ENCODE assay signal across 13 cellular contexts in the genomic region with DNA sequence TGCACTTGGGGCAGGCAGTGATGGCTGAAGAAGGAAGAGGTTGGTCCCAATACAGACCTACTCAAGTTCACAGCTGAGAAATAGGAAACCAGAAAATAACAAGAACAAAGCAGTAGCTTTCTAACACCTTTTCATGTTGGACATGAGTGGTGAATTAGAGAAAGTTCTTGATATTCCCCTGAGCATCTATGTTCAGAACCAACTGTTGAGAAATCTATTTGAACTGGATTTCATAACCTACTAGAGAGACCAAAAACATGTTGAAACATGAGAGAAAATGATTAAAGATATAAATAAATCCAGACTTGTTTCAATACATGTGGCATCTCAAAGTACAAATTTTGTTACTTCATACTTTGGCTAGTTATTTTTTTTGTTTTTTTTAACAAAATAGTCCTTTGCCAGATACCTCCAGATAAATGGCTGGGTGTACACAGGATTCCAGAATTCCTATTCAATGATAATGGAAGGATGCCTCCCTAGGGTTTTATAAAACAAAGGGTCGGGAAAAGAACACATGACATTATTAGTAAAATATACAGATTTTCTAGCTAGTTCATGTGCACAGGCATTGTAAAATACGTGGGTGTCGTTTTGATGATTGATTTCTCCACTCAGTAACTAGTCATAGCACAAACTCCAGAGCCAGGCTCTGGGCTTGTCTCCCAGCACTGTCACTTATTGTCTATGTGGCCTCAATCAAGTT. TPM values are rescaled to one million over a fixed set of nuclear protein-coding genes. Genes with fewer than 3 reads are reported as not detected.
DNase-seq lines count a peak whose midpoint lies in the region; ATAC-seq and TF ChIP-seq lines count a peak whose summit lies in the region.
"Had no signal": no experiment of that assay in that cellular context is flagged by ENCODE, and none has a peak within 500 bp of the region (broad histone marks: within the 10 kb centered on the region; RNA-seq: fewer than 3 reads in every experiment).

No MANE protein-coding gene starts in this region.

- H3K9me3 ChIP-seq in right lobe of liver = no peaks in the 10 kb centered on the region
- no peaks in the 10 kb centered on the region for H3K9me3 ChIP-seq in aorta (ENCODE audit: control insufficient read depth, low read length)
- no peaks in the 10 kb centered on the region for H3K9me3 ChIP-seq in neural progenitor cell (ENCODE audit: low read depth)
- H3K9me3 ChIP-seq: thyroid gland had no signal

- H2AFZ ChIP-seq in neural progenitor cell (replicated peaks) = no peak overlapping the region

- H3K27ac ChIP-seq in right lobe of liver = peak overlapping the region; percentile 53 to 93 (median 90)
- no peak overlapping the region for H3K27ac ChIP-seq in aorta (ENCODE audit: low read depth in 1 of 2, low read length in 2 of 2)
- no peak overlapping the region for H3K27ac ChIP-seq in neural progenitor cell
- H3K27ac ChIP-seq: thyroid gland had no signal

- POLR2A ChIA-PET in activated naive CD8-positive, alpha-beta T cell treated with anti-CD3 and anti-CD28 coated beads, Interleukin-2, amount 10 ng/mL, durations not matched to agents 7 days and 5 days (lab: Charles Lee) = interaction anchor here (0.7 to 1.0 kb wide), 2 partner anchors 19 to 38 kb away, joined by 3 read pairs; no protein-coding TSS in a partner anchor

- in situ Hi-C loops in G401 (cut with HindIII; ENCODE audit: low sequenced_read_pairs) = no loop called here

- no peak overlapping the region for H3K4me2 ChIP-seq in neural progenitor cell

- H3K9ac ChIP-seq in neural progenitor cell = no peak overlapping the region

- intact Hi-C loops in right lobe of liver (cut with DNase I) (no loop called here), aorta (cut with DNase I) (no loop called here)

- no peaks in the 10 kb centered on the region for H3K27me3 Mint-ChIP-seq in activated naive CD8-positive, alpha-beta T cell treated with anti-CD3 and anti-CD28 coated beads, Interleukin-2, amount 10 ng/mL, durations not matched to agents 7 days and 5 days
- H3K27me3 Mint-ChIP-seq in activated naive CD8-positive, alpha-beta T cell treated with anti-CD3 and anti-CD28 coated beads for 36 hours = no peaks in the 10 kb centered on the region
- no peaks in the 10 kb centered on the region for H3K27me3 Mint-ChIP-seq in neural progenitor cell (ENCODE audit: insufficient read depth, low read depth)

- no peaks in the 10 kb centered on the region for H3F3A ChIP-seq in neural progenitor cell (ENCODE audit: low read depth)

- no peak for ATAC-seq in activated naive CD8-positive, alpha-beta T cell treated with anti-CD3 and anti-CD28 coated beads, Interleukin-2, amount 10 ng/mL, durations not matched to agents 7 days and 5 days (ENCODE audit: low read depth)
- peak; percentile 40 to 69 (median 56) for ATAC-seq in right lobe of liver
- peak; percentile 62 for ATAC-seq in aorta (ENCODE audit: low FRiP score)

- WGBS in right lobe of liver (ENCODE audit: insufficient coverage, low coverage, low lambda C conversion rate, missing lambda C conversion rate) = 21% methylated on average over 3 of the region's 3 CpGs
- WGBS in aorta, 2 donors = 21 to 28% methylated on average over 3 of the region's 3 CpGs

- no peak for TF ChIP-seq POLR2A in right lobe of liver (IDR thresholded peaks at IDR 0.05)

- no peaks in the 10 kb centered on the region for H3K9me3 Mint-ChIP-seq in activated naive CD8-positive, alpha-beta T cell treated with anti-CD3 and anti-CD28 coated beads, Interleukin-2, amount 10 ng/mL, durations not matched to agents 7 days and 5 days
- H3K9me3 Mint-ChIP-seq in activated naive CD8-positive, alpha-beta T cell treated with anti-CD3 and anti-CD28 coated beads for 36 hours = no peaks in the 10 kb centered on the region
- no peaks in the 10 kb centered on the region for H3K9me3 Mint-ChIP-seq in neural progenitor cell

- no peaks in the 10 kb centered on the region for H4K20me1 ChIP-seq in neural progenitor cell (ENCODE audit: low read depth)

- H3K36me3 Mint-ChIP-seq in activated naive CD8-positive, alpha-beta T cell treated with anti-CD3 and anti-CD28 coated beads, Interleukin-2, amount 10 ng/mL, durations not matched to agents 7 days and 5 days = peaks cover 10% of the 10 kb centered on the region
- no peaks in the 10 kb centered on the region for H3K36me3 Mint-ChIP-seq in activated naive CD8-positive, alpha-beta T cell treated with anti-CD3 and anti-CD28 coated beads for 36 hours
- no peaks in the 10 kb centered on the region for H3K36me3 Mint-ChIP-seq in neural progenitor cell

- H3K4me3 ChIP-seq in cardiac fibroblast (replicated peaks in 1 of 2; ENCODE audit: low read depth in 2 of 2, low read length in 2 of 2) (no peak overlapping the region), right lobe of liver (no peak overlapping the region), aorta (ENCODE audit: low read length in 2 of 2) (no peak overlapping the region), neural progenitor cell (no peak overlapping the region)
- H3K4me3 ChIP-seq: thyroid gland had no signal

- TF ChIP-seq CTCF in cardiac fibroblast (IDR thresholded peaks at IDR 0.05; ENCODE audit: low read depth, low read length) (no peak), right lobe of liver (IDR thresholded peaks at IDR 0.05) (no peak), neural progenitor cell (IDR thresholded peaks at IDR 0.05) (no peak)

- peaks cover 26% of the 10 kb centered on the region for H3K4me1 Mint-ChIP-seq in activated naive CD8-positive, alpha-beta T cell treated with anti-CD3 and anti-CD28 coated beads, Interleukin-2, amount 10 ng/mL, durations not matched to agents 7 days and 5 days
- peaks cover 19% of the 10 kb centered on the region for H3K4me1 Mint-ChIP-seq in activated naive CD8-positive, alpha-beta T cell treated with anti-CD3 and anti-CD28 coated beads for 36 hours
- no peaks in the 10 kb centered on the region for H3K4me1 Mint-ChIP-seq in neural progenitor cell

- H3K36me3 ChIP-seq in right lobe of liver = no peaks in the 10 kb centered on the region
- H3K36me3 ChIP-seq in aorta (ENCODE audit: control insufficient read depth in 1 of 2, insufficient read depth in 2 of 2, low read length in 1 of 2) = no peaks in the 10 kb centered on the region
- no peaks in the 10 kb centered on the region for H3K36me3 ChIP-seq in neural progenitor cell
- H3K36me3 ChIP-seq: thyroid gland had no signal

- H3K27me3 ChIP-seq in right lobe of liver (no peaks in the 10 kb centered on the region), aorta (ENCODE audit: control insufficient read depth in 1 of 2, insufficient read depth in 2 of 2, low read length in 1 of 2) (no peaks in the 10 kb centered on the region), neural progenitor cell (no peaks in the 10 kb centered on the region)
- H3K27me3 ChIP-seq: thyroid gland had no signal

- DNase-seq in activated naive CD8-positive, alpha-beta T cell treated with anti-CD3 and anti-CD28 coated beads, Interleukin-2, amount 10 ng/mL, durations not matched to agents 7 days and 5 days = no peak
- DNase-seq in activated naive CD8-positive, alpha-beta T cell treated with anti-CD3 and anti-CD28 coated beads for 36 hours = no peak
- DNase-seq in cardiac fibroblast (ENCODE audit: low read depth in 2 of 2) (peak; percentile 64 to 78), right lobe of liver (no peak), aorta (no peak), neural progenitor cell (ENCODE audit: low spot score) (no peak), G401 (ENCODE audit: low spot score) (no peak), germinal center (ENCODE audit: low spot score) (no peak)
- DNase-seq: C1 segment of cervical spinal cord; NCI-H2107; stimulated activated CD4-positive, alpha-beta T cell treated with anti-CD3 and anti-CD28 coated beads, Interleukin-4, amount 100 ng/mL, for 1 hour; thyroid gland had no signal

- H3K4me3 Mint-ChIP-seq in activated naive CD8-positive, alpha-beta T cell treated with anti-CD3 and anti-CD28 coated beads, Interleukin-2, amount 10 ng/mL, durations not matched to agents 7 days and 5 days = peak overlapping the region; percentile 23
- H3K4me3 Mint-ChIP-seq in activated naive CD8-positive, alpha-beta T cell treated with anti-CD3 and anti-CD28 coated beads for 36 hours = no peak overlapping the region
- H3K4me3 Mint-ChIP-seq in neural progenitor cell = no peak overlapping the region

- H3K79me2 ChIP-seq in neural progenitor cell (ENCODE audit: low read depth) = no peaks in the 10 kb centered on the region

- H3K4me1 ChIP-seq in right lobe of liver (peaks cover 0 to 78% (median 30%) of the 10 kb centered on the region in 4 donors), aorta (ENCODE audit: control insufficient read depth in 1 of 2, insufficient read depth in 2 of 2, low read length in 2 of 2) (peaks cover 0 to 4% of the 10 kb centered on the region in 2 donors), neural progenitor cell (no peaks in the 10 kb centered on the region)

- H3K27ac Mint-ChIP-seq in activated naive CD8-positive, alpha-beta T cell treated with anti-CD3 and anti-CD28 coated beads, Interleukin-2, amount 10 ng/mL, durations not matched to agents 7 days and 5 days = peak overlapping the region; percentile 50
- no peak overlapping the region for H3K27ac Mint-ChIP-seq in activated naive CD8-positive, alpha-beta T cell treated with anti-CD3 and anti-CD28 coated beads for 36 hours
- H3K27ac Mint-ChIP-seq in neural progenitor cell = no peak overlapping the region

RNA-seq across cellular contexts. Expression of a gene that starts 34.4 kb away (rescaled TPM):
- 100 to 1,000 TPM; 151 to 159 TPM for total RNA-seq in activated naive CD8-positive, alpha-beta T cell treated with anti-CD3 and anti-CD28 coated beads, Interleukin-2, amount 10 ng/mL, durations not matched to agents 7 days and 5 days
- total RNA-seq in activated naive CD8-positive, alpha-beta T cell treated with anti-CD3 and anti-CD28 coated beads for 36 hours = 10 to 100 TPM; 52.4 to 55.2 TPM
- total RNA-seq in right lobe of liver (10 to 100 TPM; 12.9 to 57.6 (median 40.0) TPM), aorta (10 to 100 TPM; 16.5 to 53.3 TPM), neural progenitor cell (ENCODE audit: low replicate concordance) (not detected in 2 replicates)
- polyA plus RNA-seq in aorta = 1 to 10 TPM; 2.7 to 8.0 TPM
- not detected in 2 replicates for total RNA-seq in G401 (2014; rRNA removed; shearing (Covaris generic))
- total RNA-seq: myocyte had no signal

Comparison
In these comparisons a context has a peak if more than half of its experiments do, and no peak if none do; other contexts are left out.
1. DNase-seq: peak in cardiac fibroblast (2 of 2); none in activated naive CD8-positive, alpha-beta T cell treated with anti-CD3 and anti-CD28 coated beads, Interleukin-2, amount 10 ng/mL, durations not matched to agents 7 days and 5 days (single experiment), activated naive CD8-positive, alpha-beta T cell treated with anti-CD3 and anti-CD28 coated beads for 36 hours (single experiment), right lobe of liver (0 of 3), aorta (0 of 2), neural progenitor cell (single experiment), G401 (single experiment) and germinal center (single experiment).
2. H3K27ac ChIP-seq: peak in right lobe of liver (3 of 3); none in aorta (0 of 2) and neural progenitor cell (single experiment).
3. RNA of a gene that starts 34.4 kb away (total RNA-seq): 151 to 159 TPM in activated naive CD8-positive, alpha-beta T cell treated with anti-CD3 and anti-CD28 coated beads, Interleukin-2, amount 10 ng/mL, durations not matched to agents 7 days and 5 days, 52.4 to 55.2 TPM in activated naive CD8-positive, alpha-beta T cell treated with anti-CD3 and anti-CD28 coated beads for 36 hours, 16.5 to 53.3 TPM in aorta and 12.9 to 57.6 TPM in right lobe of liver; not detected in neural progenitor cell and not detected in G401; every median in the first group is over 10 times any median in the second.